ENCODE assay signal across 1 cellular context in genomic region chr9:107749787-107750444, GRCh38.
TF ChIP-seq lines count a peak whose summit lies in the region.

No MANE protein-coding gene starts in this region.

TF ChIP-seq in K562, 482 proteins besides CTCF, POLR2A, EP300 and RAD21 (continued from another document):
- TF ChIP-seq ZBTB43 (CRISPR knock-in tag; IDR thresholded peaks at IDR 0.05) (no peak), ATF1 (CRISPR knock-in tag; IDR thresholded peaks at IDR 0.05) (no peak), ATF1 (tag; IDR thresholded peaks at IDR 0.05) (peak; percentile 52; the same call in 1 of the 2 replicates), NR1H2 (CRISPR knock-in tag; IDR thresholded peaks at IDR 0.05) (no peak), RCOR1 (IDR thresholded peaks at IDR 0.05; ENCODE audit: borderline replicate concordance in 1 of 2, low read depth in 2 of 2, low read length in 2 of 2) (peak in 1 of 2 experiments; percentile 74; a peak in 1 of 4 replicates), ELF1 (tag; IDR thresholded peaks at IDR 0.05) (no peak), IRF9 (tag; IDR thresholded peaks at IDR 0.05) (peak; percentile 36; the same call in 1 of the 2 replicates), DNMT1 (IDR thresholded peaks at IDR 0.05) (no peak), POU5F1 (IDR thresholded peaks at IDR 0.05; ENCODE audit: borderline replicate concordance, low read depth, low read length, partially characterized antibody) (no peak), TCF3 (CRISPR knock-in tag; IDR thresholded peaks at IDR 0.05) (peak; percentile 36), CREM (IDR thresholded peaks at IDR 0.05; ENCODE audit: low read depth) (peak; percentile 61), GATA2 (CRISPR knock-in tag; IDR thresholded peaks at IDR 0.05) (no peak), ZNF740 (CRISPR knock-in tag; IDR thresholded peaks at IDR 0.05) (no peak), ZNF740 (tag; IDR thresholded peaks at IDR 0.05) (no peak), ZNF584 (CRISPR knock-in tag; IDR thresholded peaks at IDR 0.05; ENCODE audit: low read depth) (peak; percentile 65; the same call in 1 of the 2 replicates), ZNF589 (CRISPR knock-in tag; IDR thresholded peaks at IDR 0.05; ENCODE audit: low read depth) (peak; percentile 87), NONO (IDR thresholded peaks at IDR 0.05; ENCODE audit: low read depth in 2 of 2, low read length in 1 of 2) (no peak), ZBTB26 (CRISPR knock-in tag; IDR thresholded peaks at IDR 0.05) (no peak), HMG20A (CRISPR knock-in tag; conservative IDR thresholded peaks at IDR 0.05) (no peak)
- TF ChIP-seq, protein P1, sequence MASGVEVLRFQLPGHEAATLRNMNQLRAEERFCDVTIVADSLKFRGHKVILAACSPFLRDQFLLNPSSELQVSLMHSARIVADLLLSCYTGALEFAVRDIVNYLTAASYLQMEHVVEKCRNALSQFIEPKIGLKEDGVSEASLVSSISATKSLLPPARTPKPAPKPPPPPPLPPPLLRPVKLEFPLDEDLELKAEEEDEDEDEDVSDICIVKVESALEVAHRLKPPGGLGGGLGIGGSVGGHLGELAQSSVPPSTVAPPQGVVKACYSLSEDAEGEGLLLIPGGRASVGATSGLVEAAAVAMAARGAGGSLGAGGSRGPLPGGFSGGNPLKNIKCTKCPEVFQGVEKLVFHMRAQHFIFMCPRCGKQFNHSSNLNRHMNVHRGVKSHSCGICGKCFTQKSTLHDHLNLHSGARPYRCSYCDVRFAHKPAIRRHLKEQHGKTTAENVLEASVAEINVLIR (CRISPR knock-in tag; IDR thresholded peaks at IDR 0.05): no peak
- TF ChIP-seq, protein P2, sequence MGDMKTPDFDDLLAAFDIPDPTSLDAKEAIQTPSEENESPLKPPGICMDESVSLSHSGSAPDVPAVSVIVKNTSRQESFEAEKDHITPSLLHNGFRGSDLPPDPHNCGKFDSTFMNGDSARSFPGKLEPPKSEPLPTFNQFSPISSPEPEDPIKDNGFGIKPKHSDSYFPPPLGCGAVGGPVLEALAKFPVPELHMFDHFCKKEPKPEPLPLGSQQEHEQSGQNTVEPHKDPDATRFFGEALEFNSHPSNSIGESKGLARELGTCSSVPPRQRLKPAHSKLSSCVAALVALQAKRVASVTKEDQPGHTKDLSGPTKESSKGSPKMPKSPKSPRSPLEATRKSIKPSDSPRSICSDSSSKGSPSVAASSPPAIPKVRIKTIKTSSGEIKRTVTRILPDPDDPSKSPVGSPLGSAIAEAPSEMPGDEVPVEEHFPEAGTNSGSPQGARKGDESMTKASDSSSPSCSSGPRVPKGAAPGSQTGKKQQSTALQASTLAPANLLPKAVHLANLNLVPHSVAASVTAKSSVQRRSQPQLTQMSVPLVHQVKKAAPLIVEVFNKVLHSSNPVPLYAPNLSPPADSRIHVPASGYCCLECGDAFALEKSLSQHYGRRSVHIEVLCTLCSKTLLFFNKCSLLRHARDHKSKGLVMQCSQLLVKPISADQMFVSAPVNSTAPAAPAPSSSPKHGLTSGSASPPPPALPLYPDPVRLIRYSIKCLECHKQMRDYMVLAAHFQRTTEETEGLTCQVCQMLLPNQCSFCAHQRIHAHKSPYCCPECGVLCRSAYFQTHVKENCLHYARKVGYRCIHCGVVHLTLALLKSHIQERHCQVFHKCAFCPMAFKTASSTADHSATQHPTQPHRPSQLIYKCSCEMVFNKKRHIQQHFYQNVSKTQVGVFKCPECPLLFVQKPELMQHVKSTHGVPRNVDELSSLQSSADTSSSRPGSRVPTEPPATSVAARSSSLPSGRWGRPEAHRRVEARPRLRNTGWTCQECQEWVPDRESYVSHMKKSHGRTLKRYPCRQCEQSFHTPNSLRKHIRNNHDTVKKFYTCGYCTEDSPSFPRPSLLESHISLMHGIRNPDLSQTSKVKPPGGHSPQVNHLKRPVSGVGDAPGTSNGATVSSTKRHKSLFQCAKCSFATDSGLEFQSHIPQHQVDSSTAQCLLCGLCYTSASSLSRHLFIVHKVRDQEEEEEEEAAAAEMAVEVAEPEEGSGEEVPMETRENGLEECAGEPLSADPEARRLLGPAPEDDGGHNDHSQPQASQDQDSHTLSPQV (IDR thresholded peaks at IDR 0.05): peak; percentile 67; the same call in 1 of the 2 replicates
